In genomic region chr11:18698341-18699268, GRCh38 we compare ENCODE assay signal across 8 cellular contexts. TPM values are rescaled to one million over a fixed set of nuclear protein-coding genes. Genes with fewer than 3 reads are reported as not detected.
DNase-seq lines count a peak whose midpoint lies in the region; ATAC-seq and TF ChIP-seq lines count a peak whose summit lies in the region.

TSS of gene TMEM86A (plus strand) at chr11:18698779. CDS start at chr11:18698887, 108 bp downstream.

- WGBS in ectodermal cell, 2 experiments, result 3% methylated on average over 98 of the region's 98 CpGs
- WGBS in lung, 2 donors, result 1% methylated on average over 69 to 98 of the region's 98 CpGs

- H3K9me3 ChIP-seq in BLaER1 treated with 17β-estradiol and CSF1 and Interleukin-3, amounts not matched to agents 10 nM and 100 nM (replicated peaks in 1 of 11), result no peaks in the 10 kb centered on the region
- no peaks in the 10 kb centered on the region for H3K9me3 ChIP-seq in ectodermal cell (ENCODE audit: control insufficient read depth, low read length)
- H3K9me3 ChIP-seq in lung (ENCODE audit: control insufficient read depth in 2 of 2, insufficient read depth in 1 of 2, low read length in 1 of 2), result no peaks in the 10 kb centered on the region

- peak within 1 kb of the TSS; percentile 70 to 95 (median 93) for H3K4me3 ChIP-seq in BLaER1 treated with 17β-estradiol and CSF1 and Interleukin-3, amounts not matched to agents 10 nM and 100 nM
- H3K4me3 ChIP-seq in ectodermal cell (ENCODE audit: insufficient read depth, low read depth, low read length), result peak within 1 kb of the TSS; percentile 66
- H3K4me3 ChIP-seq in lung, result peak within 1 kb of the TSS; percentile 80

- peak; percentile 63 for DNase-seq in NCI-H82 treated with DMSO at 0.1 percent for 48 hours (lab: John Stamatoyannopoulos, UW; ENCODE audit: unreplicated experiment)
- peak; percentile 94 for DNase-seq in activated CD8-positive, alpha-beta memory T cell treated with anti-CD3 and anti-CD28 coated beads for 24 hours
- DNase-seq in lung (ENCODE audit: low spot score), result peak; percentile 92
- peak; percentile 79 to 84 (median 81) for DNase-seq in stimulated activated CD4-positive, alpha-beta T cell treated with anti-CD3 and anti-CD28 coated beads, TNF-alpha, amount 100 ng/mL, for 1 hour (ENCODE audit: low read depth in 3 of 3, low spot score in 1 of 3)

- H3K4me1 ChIP-seq in BLaER1 treated with 17β-estradiol and CSF1 and Interleukin-3, amounts not matched to agents 10 nM and 100 nM, result peaks cover 19 to 53% (median 40%) of the 10 kb centered on the region in 10 experiments
- no peaks in the 10 kb centered on the region for H3K4me1 ChIP-seq in ectodermal cell (ENCODE audit: control insufficient read depth, insufficient read depth, low read length)
- peaks cover 0 to 14% of the 10 kb centered on the region in 2 donors for H3K4me1 ChIP-seq in lung (ENCODE audit: control insufficient read depth in 2 of 2, insufficient read depth in 2 of 2, low read length in 2 of 2)

- H3K36me3 ChIP-seq in BLaER1 treated with 17β-estradiol and CSF1 and Interleukin-3, amounts not matched to agents 10 nM and 100 nM, result peaks cover 0 to 30% (median 0%) of the 10 kb centered on the region in 11 experiments; a peak in 9 of 22 replicates
- H3K36me3 ChIP-seq in ectodermal cell (ENCODE audit: control insufficient read depth, insufficient read depth, low read length) (no peaks in the 10 kb centered on the region), lung (ENCODE audit: control insufficient read depth in 2 of 2, insufficient read depth in 2 of 2, low read length in 2 of 2) (peaks cover 0 to 2% of the 10 kb centered on the region in 2 donors)

- peaks cover 0 to 30% (median 0%) of the 10 kb centered on the region in 11 experiments; a peak in 5 of 22 replicates for H4K20me1 ChIP-seq in BLaER1 treated with 17β-estradiol and CSF1 and Interleukin-3, amounts not matched to agents 10 nM and 100 nM

- peak within 1 kb of the TSS; percentile 79 to 100 (median 96) for H3K4me2 ChIP-seq in BLaER1 treated with 17β-estradiol and CSF1 and Interleukin-3, amounts not matched to agents 10 nM and 100 nM

- H3K27me3 ChIP-seq in BLaER1 treated with 17β-estradiol and CSF1 and Interleukin-3, amounts not matched to agents 10 nM and 100 nM, result no peaks in the 10 kb centered on the region
- H3K27me3 ChIP-seq in ectodermal cell (ENCODE audit: control insufficient read depth, insufficient read depth, low read length, poor library complexity, severe bottlenecking) (peaks cover 43% of the 10 kb centered on the region), lung (ENCODE audit: control insufficient read depth, insufficient read depth) (no peaks in the 10 kb centered on the region)

- ATAC-seq in GM19397 (IDR thresholded peaks at IDR 0.05; ENCODE audit: unreplicated experiment) (peak; percentile 96), HG03558 (IDR thresholded peaks at IDR 0.05; ENCODE audit: extremely low read depth, unreplicated experiment) (peak; percentile 85), lung (ENCODE audit: insufficient read depth, low FRiP score) (peak; percentile 91)

- no peak for TF ChIP-seq CTCF in lung (IDR thresholded peaks at IDR 0.05; ENCODE audit: control extremely low read depth, extremely low read depth)

- H3K27ac ChIP-seq in BLaER1 treated with 17β-estradiol and CSF1 and Interleukin-3, amounts not matched to agents 10 nM and 100 nM, result peak within 1 kb of the TSS; percentile 43 to 90 (median 76)
- H3K27ac ChIP-seq in ectodermal cell (ENCODE audit: insufficient read depth, low read depth, low read length, poor library complexity, severe bottlenecking) (no peak within 1 kb of the TSS), lung (ENCODE audit: low read depth in 1 of 2, low read length in 1 of 2) (peak within 1 kb of the TSS; percentile 81 to 86)

- peak within 1 kb of the TSS; percentile 62 to 93 (median 84) for H3K9ac ChIP-seq in BLaER1 treated with 17β-estradiol and CSF1 and Interleukin-3, amounts not matched to agents 10 nM and 100 nM

RNA-seq across cellular contexts. Expression of gene TMEM86A, which starts in this region (rescaled TPM):
- polyA plus RNA-seq in ectodermal cell (2013, experiment 1 of 4), result 1.6 TPM
- 2.3 TPM for polyA plus RNA-seq in ectodermal cell (2013, experiment 2 of 4)
- 1.4 TPM for polyA plus RNA-seq in ectodermal cell (2013, experiment 3 of 4)
- 1.7 TPM for polyA plus RNA-seq in ectodermal cell (2013, experiment 4 of 4)
- total RNA-seq in lung, result 1 to 10 TPM; 3.2 to 8.9 TPM
- 1 to 10 TPM; 1.9 to 2.6 TPM for polyA plus RNA-seq in lung
